In the genomic region with DNA sequence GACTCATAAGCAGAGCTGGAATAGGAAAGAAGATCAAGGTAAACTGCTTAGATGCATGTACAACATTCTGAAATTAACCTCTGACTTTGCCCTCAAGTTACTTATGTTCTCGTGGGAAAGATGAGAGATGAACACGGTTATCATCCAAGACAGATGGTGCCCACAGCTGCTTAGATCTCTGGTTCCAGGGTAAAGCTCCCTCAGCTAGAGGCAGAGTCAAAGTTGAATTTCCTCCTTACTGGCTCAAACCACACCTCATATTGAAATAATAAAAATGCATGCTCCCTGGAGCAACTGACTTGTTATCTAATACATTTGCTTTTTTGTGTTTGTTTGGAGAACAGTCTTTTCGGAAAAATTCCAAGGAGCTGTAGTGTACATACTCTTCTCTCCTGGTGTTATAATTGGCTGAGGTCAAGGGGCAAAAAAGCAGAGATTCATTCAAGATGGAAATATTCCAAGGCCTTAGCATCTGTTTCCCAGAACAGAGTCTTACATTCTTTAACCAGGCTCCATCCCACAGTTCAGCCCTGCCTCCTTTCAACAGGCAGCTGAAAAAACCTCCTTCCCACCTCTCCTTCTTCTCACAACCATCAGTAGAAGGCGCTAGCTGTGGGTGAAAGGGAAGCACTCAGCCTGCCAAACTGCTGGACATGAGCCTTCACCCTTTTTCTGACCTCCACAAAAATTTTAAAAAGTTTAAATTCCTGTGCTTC, we compare ENCODE assay signal across 9 cellular contexts. TPM values are rescaled to one million over a fixed set of nuclear protein-coding genes. Genes with fewer than 3 reads are reported as not detected.
DNase-seq lines count a peak whose midpoint lies in the region; ATAC-seq and TF ChIP-seq lines count a peak whose summit lies in the region.
"Had no signal": no experiment of that assay in that cellular context is flagged by ENCODE, and none has a peak within 500 bp of the region (broad histone marks: within the 10 kb centered on the region; RNA-seq: fewer than 3 reads in every experiment).

No MANE protein-coding gene starts in this region.

- no peaks in the 10 kb centered on the region for H4K20me1 ChIP-seq in osteoblast (ENCODE audit: insufficient read depth, low read length)

- no peak for TF ChIP-seq POLR2A in erythroblast (IDR thresholded peaks at IDR 0.05; ENCODE audit: low read length)

- no peaks in the 10 kb centered on the region for H3K79me2 ChIP-seq in osteoblast (ENCODE audit: insufficient read depth, low read length)

- no peak for ATAC-seq in HG03045 (IDR thresholded peaks at IDR 0.05; ENCODE audit: unreplicated experiment)

- H3K27me3 ChIP-seq in osteoblast (ENCODE audit: insufficient read depth, low read length): no peaks in the 10 kb centered on the region

- no peaks in the 10 kb centered on the region for H3K36me3 ChIP-seq in osteoblast (ENCODE audit: insufficient read depth, low read length)

- H2AFZ ChIP-seq in osteoblast (ENCODE audit: low read length): peak overlapping the region; percentile 50

- POLR2A ChIA-PET in RWPE1 (lab: Yijun Ruan, JAX; ENCODE audit: low non-redundant PET): no interaction called here

- no peaks in the 10 kb centered on the region for H3K9me3 ChIP-seq in osteoblast (ENCODE audit: low read depth, low read length)

- CTCF ChIA-PET in RWPE1 (lab: Yijun Ruan, JAX): no interaction called here

- TF ChIP-seq CTCF in osteoblast (IDR thresholded peaks at IDR 0.05; ENCODE audit: extremely low read depth, low read depth, low read length) (peak; percentile 41), RWPE1 (conservative IDR thresholded peaks at IDR 0.05; ENCODE audit: low read depth) (no peak)

- DNase-seq in AG08396 (ENCODE audit: low spot score): peak; percentile 62
- peak; percentile 86 for DNase-seq in RPMI7951 (ENCODE audit: low read depth)
- peak; percentile 99 for DNase-seq in fibroblast of the conjunctiva (ENCODE audit: low read depth)
- DNase-seq in osteoblast (ENCODE audit: insufficient read length, low spot score, missing footprints): peak; percentile 43
- no peak for DNase-seq in RWPE1 (ENCODE audit: low spot score)
- no peak for DNase-seq in erythroblast (lab: John Stamatoyannopoulos, UW)
- no peak for DNase-seq in activated naive CD4-positive, alpha-beta T cell treated with Interleukin-2 at 50 U/mL for 16 hours

- H3K27ac ChIP-seq in osteoblast (ENCODE audit: low read depth, low read length) (peak overlapping the region; percentile 68), RWPE1 (no peak overlapping the region)
- H3K27ac ChIP-seq: KMS-11 had no signal

- H3K4me2 ChIP-seq in osteoblast (ENCODE audit: insufficient read depth, low read length): peak overlapping the region; percentile 44
- H3K4me2 ChIP-seq: KMS-11 had no signal

- no peak overlapping the region for H3K4me3 ChIP-seq in osteoblast (ENCODE audit: insufficient read depth, low read length)

- H3K4me1 ChIP-seq in osteoblast (ENCODE audit: insufficient read depth, low read length): peaks cover 20% of the 10 kb centered on the region

RNA-seq across cellular contexts. Expression of gene FMO2, which starts 43.6 kb away (rescaled TPM):
- under 0.01 and 0.20 TPM in 2 replicates for total RNA-seq in RPMI7951 (2014; rRNA removed; shearing (Covaris generic))
- total RNA-seq in osteoblast: 2.7 and 2.9 TPM in 2 replicates

RNA-seq across cellular contexts. Expression of gene FMO3, which starts 50.8 kb away (rescaled TPM):
- total RNA-seq in RPMI7951 (2014; rRNA removed; shearing (Covaris generic)): 50.1 and 58.6 TPM in 2 replicates
- 44.5 and 63.9 TPM in 2 replicates for total RNA-seq in osteoblast

Comparison
In these comparisons a context has a peak if more than half of its experiments do, and no peak if none do; other contexts are left out.
1. DNase-seq: peak in AG08396 (single experiment), RPMI7951 (single experiment), fibroblast of the conjunctiva (single experiment) and osteoblast (single experiment); none in RWPE1 (single experiment), erythroblast (0 of 2) and activated naive CD4-positive, alpha-beta T cell treated with Interleukin-2 at 50 U/mL for 16 hours (single experiment).